Comparison of ENCODE assay signal across 20 cellular contexts in the genomic region with DNA sequence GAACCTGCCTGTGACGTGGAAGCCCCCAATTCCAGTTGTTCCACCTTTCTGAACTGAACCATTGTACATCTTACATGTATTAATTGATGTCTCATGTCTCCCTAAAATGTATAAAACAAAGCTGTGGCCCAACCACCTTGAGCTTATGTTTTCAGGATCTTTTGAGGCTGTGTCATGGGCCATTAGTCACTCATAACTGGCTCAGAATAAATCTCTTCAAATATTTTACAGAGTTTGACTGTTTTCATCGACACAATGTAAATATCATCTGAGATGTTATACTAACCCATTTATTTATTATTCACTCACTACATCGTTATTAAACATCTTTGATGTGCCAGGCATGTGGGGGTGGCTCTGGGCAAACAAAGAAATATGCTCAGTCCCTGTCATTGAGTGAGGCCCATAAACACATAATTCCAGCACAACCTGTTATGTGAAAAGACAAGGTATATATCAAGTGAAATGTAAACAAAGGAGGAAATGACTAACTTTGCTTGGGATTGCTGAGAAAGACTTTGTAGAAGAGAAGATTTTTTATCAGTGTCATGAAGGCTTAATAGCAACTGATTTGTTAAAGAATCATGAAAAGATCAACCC. TPM values are rescaled to one million over a fixed set of nuclear protein-coding genes. Genes with fewer than 3 reads are reported as not detected.
DNase-seq lines count a peak whose midpoint lies in the region; ATAC-seq and TF ChIP-seq lines count a peak whose summit lies in the region.
"Had no signal": no experiment of that assay in that cellular context is flagged by ENCODE, and none has a peak within 500 bp of the region (broad histone marks: within the 10 kb centered on the region; RNA-seq: fewer than 3 reads in every experiment).

No MANE protein-coding gene starts in this region.

- H3K36me3 ChIP-seq in GM23338 (ENCODE audit: insufficient read depth), result no peaks in the 10 kb centered on the region
- H3K36me3 ChIP-seq in mesendoderm (ENCODE audit: control insufficient read depth, insufficient read depth, low read length), result no peaks in the 10 kb centered on the region
- no peaks in the 10 kb centered on the region for H3K36me3 ChIP-seq in spleen
- H3K36me3 ChIP-seq: BLaER1, colonic mucosa, heart right ventricle, sigmoid colon, upper lobe of left lung had no signal

- H2BK15ac ChIP-seq in mesendoderm (replicated peaks; ENCODE audit: low read depth), result peak overlapping the region; percentile 85

- H4K20me1 ChIP-seq in GM23338 (replicated peaks; ENCODE audit: insufficient read depth), result no peaks in the 10 kb centered on the region
- H4K20me1 ChIP-seq: BLaER1 had no signal

- H2AK5ac ChIP-seq in mesendoderm (ENCODE audit: low read length), result peak overlapping the region; percentile 66

- TF ChIP-seq CTCF in GM23338 (conservative IDR thresholded peaks at IDR 0.05; ENCODE audit: low read depth in 2 of 2) (no peak), VCaP (conservative IDR thresholded peaks at IDR 0.05) (no peak), spleen (IDR thresholded peaks at IDR 0.05 in 8 of 11, conservative IDR thresholded peaks at IDR 0.05 in 3 of 11) (no peak)

- H2BK5ac ChIP-seq in mesendoderm (ENCODE audit: low read length), result peak overlapping the region; percentile 100

- no peak overlapping the region for H3K4me3 Mint-ChIP-seq in GM23338
- H3K4me3 Mint-ChIP-seq: stimulated activated effector memory CD8-positive, alpha-beta T cell treated with anti-CD3 and anti-CD28 coated beads, Interleukin-12 subunit alpha, Interleukin-12 subunit beta, amount 100 ng/mL, for 72 hours had no signal

- H3K27ac Mint-ChIP-seq in GM23338, result no peak overlapping the region

- H3K4me3 ChIP-seq in GM23338 (no peak overlapping the region), mesendoderm (ENCODE audit: low read length) (no peak overlapping the region), spleen (no peak overlapping the region)
- H3K4me3 ChIP-seq: BLaER1, colonic mucosa, heart right ventricle, sigmoid colon, upper lobe of left lung had no signal

- H3K79me1 ChIP-seq in mesendoderm (ENCODE audit: low read length), result no peaks in the 10 kb centered on the region

- peak overlapping the region; percentile 43; the same call in 1 of the 2 replicates for H2AFZ ChIP-seq in GM23338

- WGBS in mesendoderm (ENCODE audit: extremely low coverage, insufficient coverage, low lambda C conversion rate), result 100% methylated on average over 1 of the region's 3 CpGs
- 91 to 96% (median 94%) methylated on average over 3 of the region's 3 CpGs for WGBS in spleen, 5 donors

- intact Hi-C loops in spleen (cut with DNase I; ENCODE audit: low total_unique reads), result no loop called here

- H3K4ac ChIP-seq in mesendoderm (ENCODE audit: low read depth, low read length), result peak overlapping the region; percentile 79

- H3K9ac ChIP-seq in mesendoderm (ENCODE audit: low read length), result no peak overlapping the region
- H3K9ac ChIP-seq: BLaER1 had no signal

- no peak for ATAC-seq in GM23338
- no peak for ATAC-seq in HG03354 (IDR thresholded peaks at IDR 0.05; ENCODE audit: poor library complexity, severe bottlenecking, unreplicated experiment)
- ATAC-seq: heart right ventricle; stimulated activated effector memory CD8-positive, alpha-beta T cell treated with anti-CD3 and anti-CD28 coated beads, Interleukin-12 subunit alpha, Interleukin-12 subunit beta, amount 100 ng/mL, for 72 hours had no signal

- no peaks in the 10 kb centered on the region for H3K9me3 ChIP-seq in spleen
- H3K9me3 ChIP-seq: BLaER1, colonic mucosa, sigmoid colon, upper lobe of left lung had no signal

- no peak overlapping the region for H3K23ac ChIP-seq in mesendoderm (ENCODE audit: low read length)

- H3K27ac ChIP-seq in GM23338 (ENCODE audit: low read depth), result no peak overlapping the region
- H3K27ac ChIP-seq in VCaP, result peak overlapping the region; percentile 75
- H3K27ac ChIP-seq in mesendoderm (ENCODE audit: low read depth, low read length), result peak overlapping the region; percentile 97
- peak overlapping the region in 3 of 8 donors; percentile 71 to 85 (median 77) for H3K27ac ChIP-seq in spleen
- H3K27ac ChIP-seq: 22Rv1, BLaER1, colonic mucosa, heart right ventricle, sigmoid colon, upper lobe of left lung had no signal

- H3K79me2 ChIP-seq in GM23338 (replicated peaks; ENCODE audit: insufficient read depth) (no peaks in the 10 kb centered on the region), mesendoderm (ENCODE audit: control insufficient read depth, insufficient read depth, low read length) (no peaks in the 10 kb centered on the region)

- H3F3A ChIP-seq in GM23338 (replicated peaks; ENCODE audit: low read depth), result no peaks in the 10 kb centered on the region

- no peak overlapping the region for H3K4me2 ChIP-seq in GM23338
- H3K4me2 ChIP-seq in mesendoderm (ENCODE audit: low read length), result no peak overlapping the region
- H3K4me2 ChIP-seq: BLaER1 had no signal

- peak overlapping the region; percentile 82 for H3K56ac ChIP-seq in mesendoderm (ENCODE audit: low read length)

- H3K9me2 ChIP-seq in GM23338 (ENCODE audit: insufficient read depth), result 0 out of 2 replicates have a peak, but pooled peaks cover 7% of the 10 kb centered on the region

- peak overlapping the region; percentile 39 for H4K8ac ChIP-seq in mesendoderm (ENCODE audit: low read depth, low read length)

- peak overlapping the region; percentile 73 for H2BK120ac ChIP-seq in mesendoderm (ENCODE audit: low read depth, low read length)

- H3K36me3 Mint-ChIP-seq in GM23338 (ENCODE audit: low read depth), result peaks cover 3% of the 10 kb centered on the region; the same call in 2 of the 3 replicates
- H3K36me3 Mint-ChIP-seq: stimulated activated effector memory CD8-positive, alpha-beta T cell treated with anti-CD3 and anti-CD28 coated beads, Interleukin-12 subunit alpha, Interleukin-12 subunit beta, amount 100 ng/mL, for 72 hours had no signal

- H3K9me3 Mint-ChIP-seq in GM23338, result peaks cover 9% of the 10 kb centered on the region; the same call in 2 of the 3 replicates
- H3K9me3 Mint-ChIP-seq: stimulated activated effector memory CD8-positive, alpha-beta T cell treated with anti-CD3 and anti-CD28 coated beads, Interleukin-12 subunit alpha, Interleukin-12 subunit beta, amount 100 ng/mL, for 72 hours had no signal

- H4K5ac ChIP-seq in mesendoderm (ENCODE audit: low read length), result peak overlapping the region; percentile 88

- H3K4me1 ChIP-seq in GM23338 (ENCODE audit: insufficient read depth) (peaks cover 14% of the 10 kb centered on the region), mesendoderm (ENCODE audit: control insufficient read depth, low read depth, low read length) (peaks cover 10% of the 10 kb centered on the region), spleen (peaks cover 4 to 27% (median 21%) of the 10 kb centered on the region in 6 donors)
- H3K4me1 ChIP-seq: colonic mucosa had no signal

- H3K27me3 ChIP-seq in GM23338 (ENCODE audit: insufficient read depth) (no peaks in the 10 kb centered on the region), mesendoderm (ENCODE audit: insufficient read depth, low read length, poor library complexity) (no peaks in the 10 kb centered on the region), spleen (replicated peaks in 1 of 7) (no peaks in the 10 kb centered on the region)
- H3K27me3 ChIP-seq: BLaER1, colonic mucosa, heart right ventricle, sigmoid colon, upper lobe of left lung had no signal

- H3K4me1 Mint-ChIP-seq in GM23338, result peaks cover 20% of the 10 kb centered on the region

- H3K18ac ChIP-seq in mesendoderm (ENCODE audit: low read length), result peak overlapping the region; percentile 85

- DNase-seq in NCI-H510A treated with DMSO at 0.1 percent for 48 hours (lab: John Stamatoyannopoulos, UW) (peak; percentile 6), NCI-H510A (lab: John Stamatoyannopoulos, UW) (no peak), GM23338 (ENCODE audit: low spot score) (no peak), mesendoderm (no peak), NCI-H1694 treated with DMSO at 0.1 percent for 48 hours (lab: John Stamatoyannopoulos, UW) (no peak), spleen (no peak)
- DNase-seq: activated effector memory CD4-positive, alpha-beta T cell treated with Interleukin-2 at 50 U/mL for 16 hours; colonic mucosa; heart right ventricle; midbrain; nucleus accumbens; SHP77; sigmoid colon; T1000; upper lobe of left lung had no signal

- no peaks in the 10 kb centered on the region for H3K27me3 Mint-ChIP-seq in GM23338 (ENCODE audit: insufficient read depth, low read depth, poor library complexity)

- TF ChIP-seq POLR2A in spleen (IDR thresholded peaks at IDR 0.05), result no peak

TF ChIP-seq in GM23338, 12 proteins besides CTCF, POLR2A, EP300 and RAD21 (continues in another document):
- no peak for TF ChIP-seq ZNF331 (CRISPR knock-in tag; IDR thresholded peaks at IDR 0.05; ENCODE audit: low read depth)

RNA-seq across cellular contexts. Expression of a gene that starts 34.5 kb away (rescaled TPM):
- total RNA-seq in GM23338 (2014; rRNA removed; shearing (Covaris generic)), result 11.7 and 12.0 TPM in 2 replicates
- polyA plus RNA-seq in GM23338 (2016; fragmentation: Nextera tagmentation; extraction: Ambion mirVana) (9.1 and 11.1 TPM in 2 replicates), spleen (10 to 100 TPM; 13.4 to 18.3 (median 14.2) TPM)
- polyA plus RNA-seq in mesendoderm (2013, experiment 1 of 2), result 14.7 TPM
- polyA plus RNA-seq in mesendoderm (2013, experiment 2 of 2), result 15.2 TPM
- 10 to 100 TPM; 41.4 to 73.5 (median 48.7) TPM for total RNA-seq in spleen

RNA-seq across cellular contexts. Expression of a gene that starts 59.8 kb away (rescaled TPM):
- total RNA-seq in GM23338 (2014; rRNA removed; shearing (Covaris generic)), result 6.5 and 7.3 TPM in 2 replicates
- polyA plus RNA-seq in GM23338 (2016; fragmentation: Nextera tagmentation; extraction: Ambion mirVana), result 2.8 and 3.4 TPM in 2 replicates
- 4.8 TPM for polyA plus RNA-seq in mesendoderm (2013, experiment 1 of 2)
- 4.3 TPM for polyA plus RNA-seq in mesendoderm (2013, experiment 2 of 2)
- total RNA-seq in spleen, result 10 to 100 TPM in 6 of 7 donors, 1 to 10 TPM in 1; 5.2 to 13.6 (median 11.4) TPM
- 1 to 10 TPM; 2.8 to 4.3 (median 2.9) TPM for polyA plus RNA-seq in spleen
